8 cellular contexts compared by ENCODE assay signal in genomic region chr12:47773062-47773857, GRCh38.
DNase-seq lines count a peak whose midpoint lies in the region; ATAC-seq and TF ChIP-seq lines count a peak whose summit lies in the region.

Gene SLC48A1, plus strand, starts transcription at chr12:47773238. Its CDS starts 67 bp downstream, at chr12:47773305.

- no peak; the same call in 1 of the 2 replicates for TF ChIP-seq CTCF in AG10803 (conservative IDR thresholded peaks at IDR 0.05; ENCODE audit: low read length)

- peak within 1 kb of the TSS; percentile 67 to 72 for H3K27ac ChIP-seq in mucosa of rectum (ENCODE audit: low read depth in 2 of 2, low read length in 2 of 2)

- DNase-seq in AG10803 (ENCODE audit: low read depth) (peak; percentile 56), NCI-H748 (lab: John Stamatoyannopoulos, UW; ENCODE audit: unreplicated experiment) (peak; percentile 80), activated T-cell treated with anti-CD3 and anti-CD28 coated beads for 1 hour (ENCODE audit: low read depth) (peak; percentile 62), epidermal melanocyte (ENCODE audit: insufficient read length, low spot score) (peak; percentile 82)
- DNase-seq in stimulated activated CD8-positive, alpha-beta memory T cell treated with anti-CD3 and anti-CD28 coated beads, Interleukin-4, amount 100 ng/mL, for 4 hours (ENCODE audit: low read depth in 2 of 2, low spot score in 1 of 2) = peak; percentile 24 to 42

- ATAC-seq in GM18868 (IDR thresholded peaks at IDR 0.05; ENCODE audit: unreplicated experiment) = peak; percentile 90
- peak; percentile 81 for ATAC-seq in HG03095 (IDR thresholded peaks at IDR 0.05; ENCODE audit: unreplicated experiment)

- H3K4me1 ChIP-seq in mucosa of rectum (ENCODE audit: control insufficient read depth in 2 of 2, insufficient read depth in 2 of 2, low read length in 2 of 2) = peaks cover 19 to 23% of the 10 kb centered on the region in 2 donors

- H3K9me3 ChIP-seq in mucosa of rectum (ENCODE audit: control insufficient read depth in 2 of 2, low read length in 2 of 2) = no peaks in the 10 kb centered on the region

- H3K36me3 ChIP-seq in mucosa of rectum (ENCODE audit: control insufficient read depth in 2 of 2, insufficient read depth in 2 of 2, low read length in 2 of 2) = no peaks in the 10 kb centered on the region

- H3K4me3 ChIP-seq in AG10803 (ENCODE audit: low read length) (peak within 1 kb of the TSS; percentile 72), mucosa of rectum (ENCODE audit: low read length in 2 of 2) (peak within 1 kb of the TSS; percentile 74 to 81)

- peak within 1 kb of the TSS; percentile 74 to 75 for H3K9ac ChIP-seq in mucosa of rectum (ENCODE audit: low read depth in 1 of 2, low read length in 2 of 2)

- H3K27me3 ChIP-seq in mucosa of rectum (ENCODE audit: control insufficient read depth in 2 of 2, insufficient read depth in 2 of 2, low read length in 2 of 2) = no peaks in the 10 kb centered on the region

Comparison
In these comparisons a context has a peak if more than half of its experiments do, and no peak if none do; other contexts are left out.
1. Peak in every context shown above with its lines: DNase-seq, ATAC-seq, H3K4me3 ChIP-seq and H3K27ac ChIP-seq.